In genomic region chr6:143598466-143599080, GRCh38 we compare ENCODE assay signal across 8 cellular contexts.
DNase-seq lines count a peak whose midpoint lies in the region; ATAC-seq lines count a peak whose summit lies in the region.

No MANE protein-coding gene starts in this region.

- no peak overlapping the region for H3K4me3 ChIP-seq in mesendoderm (ENCODE audit: low read length)

- no peak overlapping the region for H3K4me2 ChIP-seq in mesendoderm (ENCODE audit: low read length)

- H3K4me1 ChIP-seq in mesendoderm (ENCODE audit: control insufficient read depth, low read depth, low read length): peaks cover 5% of the 10 kb centered on the region

- H3K56ac ChIP-seq in mesendoderm (ENCODE audit: low read length): no peak overlapping the region

- no peaks in the 10 kb centered on the region for H3K79me1 ChIP-seq in mesendoderm (ENCODE audit: low read length)

- H4K5ac ChIP-seq in mesendoderm (ENCODE audit: low read length): no peak overlapping the region

- peak overlapping the region; percentile 52 for H3K27ac ChIP-seq in mesendoderm (ENCODE audit: low read depth, low read length)

- H2AK5ac ChIP-seq in mesendoderm (ENCODE audit: low read length): no peak overlapping the region

- H2BK5ac ChIP-seq in mesendoderm (ENCODE audit: low read length): no peak overlapping the region

- in situ Hi-C loops in G401 (cut with HindIII; ENCODE audit: low sequenced_read_pairs): no loop called here

- no peaks in the 10 kb centered on the region for H3K27me3 ChIP-seq in mesendoderm (ENCODE audit: insufficient read depth, low read length, poor library complexity)

- H3K79me2 ChIP-seq in mesendoderm (ENCODE audit: control insufficient read depth, insufficient read depth, low read length): no peaks in the 10 kb centered on the region

- H2BK120ac ChIP-seq in mesendoderm (ENCODE audit: low read depth, low read length): no peak overlapping the region

- H4K8ac ChIP-seq in mesendoderm (ENCODE audit: low read depth, low read length): no peak overlapping the region

- no peak overlapping the region for H3K9ac ChIP-seq in mesendoderm (ENCODE audit: low read length)

- ATAC-seq in HG02798 (IDR thresholded peaks at IDR 0.05; ENCODE audit: poor library complexity, unreplicated experiment) (peak; percentile 44), HG03039 (IDR thresholded peaks at IDR 0.05; ENCODE audit: unreplicated experiment) (no peak), GM19324 (IDR thresholded peaks at IDR 0.05; ENCODE audit: low FRiP score, unreplicated experiment) (no peak)

- no peak overlapping the region for H3K23ac ChIP-seq in mesendoderm (ENCODE audit: low read length)

- no peak overlapping the region for H3K18ac ChIP-seq in mesendoderm (ENCODE audit: low read length)

- DNase-seq in activated CD4-positive, alpha-beta T cell treated with anti-CD3 and anti-CD28 coated beads for 48 hours: peak; percentile 23
- no peak for DNase-seq in activated CD4-positive, alpha-beta T cell treated with anti-CD3 and anti-CD28 coated beads for 1 hour
- peak in 3 of 5 donors; percentile 7 to 48 (median 10) for DNase-seq in T-helper 1 cell
- DNase-seq in mesendoderm: peak; percentile 89
- DNase-seq in G401 (ENCODE audit: low spot score): no peak

- no peak overlapping the region for H3K4ac ChIP-seq in mesendoderm (ENCODE audit: low read depth, low read length)

- H3K36me3 ChIP-seq in mesendoderm (ENCODE audit: control insufficient read depth, insufficient read depth, low read length): no peaks in the 10 kb centered on the region

- WGBS in mesendoderm (ENCODE audit: extremely low coverage, insufficient coverage, low lambda C conversion rate): no CpG with 5 or more reads among the region's 3 CpGs

- H2BK15ac ChIP-seq in mesendoderm (replicated peaks; ENCODE audit: low read depth): no peak overlapping the region

Comparison
In these comparisons a context has a peak if more than half of its experiments do, and no peak if none do; other contexts are left out.
1. DNase-seq: peak in activated CD4-positive, alpha-beta T cell treated with anti-CD3 and anti-CD28 coated beads for 48 hours (single experiment), T-helper 1 cell (3 of 5) and mesendoderm (single experiment); none in activated CD4-positive, alpha-beta T cell treated with anti-CD3 and anti-CD28 coated beads for 1 hour (single experiment) and G401 (single experiment).